ENCODE assay signal across 23 cellular contexts in genomic region chr1:44534771-44535170, GRCh38.
"Had no signal": no experiment of that assay in that cellular context is flagged by ENCODE, and none has a peak within 500 bp of the region (broad histone marks: within the 10 kb centered on the region; RNA-seq: fewer than 3 reads in every experiment).

No MANE protein-coding gene starts in this region.

- H3K4me3 ChIP-seq: esophagus squamous epithelium, gastroesophageal sphincter, hepatocyte, mucosa of descending colon, pancreas, psoas muscle, spleen had no signal

- H3K4me3 Mint-ChIP-seq: central memory CD8-positive, alpha-beta T cell; effector memory CD8-positive, alpha-beta T cell; naive thymus-derived CD8-positive, alpha-beta T cell; stimulated activated naive B cell treated with anti-CD40 and anti-IgM and Interleukin-4, amounts not matched to agents 10 μg/mL and 1 μg/mL and 100 μg/mL, for 72 hours; stimulated activated naive CD8-positive, alpha-beta T cell treated with anti-CD3 and anti-CD28 coated beads, Interleukin-15, amount 100 ng/mL, for 72 hours had no signal

- H3K27me3 ChIP-seq: hepatocyte, pancreas had no signal

- H3K4me1 Mint-ChIP-seq: central memory CD8-positive, alpha-beta T cell; naive thymus-derived CD8-positive, alpha-beta T cell had no signal

- H3K36me3 Mint-ChIP-seq: naive thymus-derived CD8-positive, alpha-beta T cell; stimulated activated naive B cell treated with anti-CD40 and anti-IgM and Interleukin-4, amounts not matched to agents 10 μg/mL and 1 μg/mL and 100 μg/mL, for 72 hours had no signal

- H3K4me1 ChIP-seq: esophagus squamous epithelium, gastroesophageal sphincter, pancreas, psoas muscle, spleen had no signal

- DNase-seq: effector memory CD8-positive, alpha-beta T cell; esophagus squamous epithelium; foreskin fibroblast; head of caudate nucleus; kidney glomerular epithelial cell; mammary epithelial cell; mucosa of descending colon; naive thymus-derived CD8-positive, alpha-beta T cell; pancreas; psoas muscle; retina; spleen; stimulated activated CD4-positive, alpha-beta T cell treated with anti-CD3 and anti-CD28 coated beads, Interleukin-15, amount 100 ng/mL, for 24 hours; stimulated activated CD4-positive, alpha-beta T cell treated with anti-CD3 and anti-CD28 coated beads, Interleukin-1b, Interleukin-23, amount 100 ng/mL, for 48 hours; stimulated activated CD4-positive, alpha-beta T cell treated with anti-CD3 and anti-CD28 coated beads, Interleukin-4, amount 100 ng/mL, for 24 hours; stimulated activated naive B cell treated with anti-CD40 and anti-IgM and Interleukin-4, amounts not matched to agents 10 μg/mL and 1 μg/mL and 100 μg/mL, for 72 hours; stimulated activated naive CD8-positive, alpha-beta T cell treated with anti-CD3 and anti-CD28 coated beads, Interleukin-15, amount 100 ng/mL, for 72 hours; trophoblast cell had no signal

- H3K27ac Mint-ChIP-seq: effector memory CD8-positive, alpha-beta T cell; naive thymus-derived CD8-positive, alpha-beta T cell; stimulated activated naive B cell treated with anti-CD40 and anti-IgM and Interleukin-4, amounts not matched to agents 10 μg/mL and 1 μg/mL and 100 μg/mL, for 72 hours; stimulated activated naive CD8-positive, alpha-beta T cell treated with anti-CD3 and anti-CD28 coated beads, Interleukin-15, amount 100 ng/mL, for 72 hours had no signal

- H3K9me3 ChIP-seq: esophagus squamous epithelium, gastroesophageal sphincter, mucosa of descending colon, pancreas, psoas muscle, spleen had no signal

- H3K27me3 Mint-ChIP-seq: central memory CD8-positive, alpha-beta T cell had no signal

- H3K9me3 Mint-ChIP-seq: central memory CD8-positive, alpha-beta T cell; effector memory CD8-positive, alpha-beta T cell; naive thymus-derived CD8-positive, alpha-beta T cell; stimulated activated naive B cell treated with anti-CD40 and anti-IgM and Interleukin-4, amounts not matched to agents 10 μg/mL and 1 μg/mL and 100 μg/mL, for 72 hours; stimulated activated naive CD8-positive, alpha-beta T cell treated with anti-CD3 and anti-CD28 coated beads, Interleukin-15, amount 100 ng/mL, for 72 hours had no signal

- H3K36me3 ChIP-seq: esophagus squamous epithelium, gastroesophageal sphincter, pancreas, spleen had no signal

- H3K27ac ChIP-seq: esophagus squamous epithelium, gastroesophageal sphincter, hepatocyte, pancreas, psoas muscle, spleen had no signal

- ATAC-seq: effector memory CD8-positive, alpha-beta T cell; gastroesophageal sphincter; left lobe of liver; mucosa of descending colon; naive thymus-derived CD8-positive, alpha-beta T cell; pancreas; psoas muscle; sciatic nerve; stimulated activated naive B cell treated with anti-CD40 and anti-IgM and Interleukin-4, amounts not matched to agents 10 μg/mL and 1 μg/mL and 100 μg/mL, for 72 hours; stimulated activated naive CD8-positive, alpha-beta T cell treated with anti-CD3 and anti-CD28 coated beads, Interleukin-15, amount 100 ng/mL, for 72 hours had no signal
